13 cellular contexts compared by ENCODE assay signal in genomic region chr3:169562988-169563774, GRCh38.
DNase-seq lines count a peak whose midpoint lies in the region; ATAC-seq, FAIRE-seq and TF ChIP-seq lines count a peak whose summit lies in the region.
"Had no signal": no experiment of that assay in that cellular context is flagged by ENCODE, and none has a peak within 500 bp of the region (broad histone marks: within the 10 kb centered on the region; RNA-seq: fewer than 3 reads in every experiment).

No MANE protein-coding gene starts in this region.

- no peak overlapping the region for H3K9ac ChIP-seq in kidney (ENCODE audit: low read length in 2 of 2)

- H3K4me3 ChIP-seq in RWPE2 (ENCODE audit: severe bottlenecking) (no peak overlapping the region), kidney (ENCODE audit: low read length in 2 of 2) (no peak overlapping the region)
- H3K4me3 ChIP-seq: esophagus squamous epithelium, psoas muscle had no signal

- H3K27me3 Mint-ChIP-seq in effector memory CD8-positive, alpha-beta T cell: peaks cover 11 to 25% of the 10 kb centered on the region in 2 donors
- H3K27me3 Mint-ChIP-seq: activated CD4-positive, alpha-beta memory T cell treated with anti-CD3 and anti-CD28 coated beads, Interleukin-2, amount 10 ng/mL, durations not matched to agents 7 days and 5 days had no signal

- no peak for FAIRE-seq in kidney (lab: Jason Lieb, UNC)

- no peak overlapping the region for H3K27ac ChIP-seq in RWPE2 (ENCODE audit: poor library complexity, severe bottlenecking)
- no peak overlapping the region for H3K27ac ChIP-seq in kidney (ENCODE audit: low read depth in 2 of 2, low read length in 2 of 2)
- H3K27ac ChIP-seq: esophagus squamous epithelium, psoas muscle had no signal

- H3K9me3 Mint-ChIP-seq in effector memory CD8-positive, alpha-beta T cell: no peaks in the 10 kb centered on the region
- H3K9me3 Mint-ChIP-seq: activated CD4-positive, alpha-beta memory T cell treated with anti-CD3 and anti-CD28 coated beads, Interleukin-2, amount 10 ng/mL, durations not matched to agents 7 days and 5 days had no signal

- no peak overlapping the region for H3K4me3 Mint-ChIP-seq in effector memory CD8-positive, alpha-beta T cell
- H3K4me3 Mint-ChIP-seq: activated CD4-positive, alpha-beta memory T cell treated with anti-CD3 and anti-CD28 coated beads, Interleukin-2, amount 10 ng/mL, durations not matched to agents 7 days and 5 days had no signal

- TF ChIP-seq RAD21 in Ishikawa (IDR thresholded peaks at IDR 0.05; ENCODE audit: low read depth): peak; percentile 22; the same call in 1 of the 2 replicates

- no peak for ATAC-seq in RWPE2 (ENCODE audit: low read depth)
- no peak for ATAC-seq in effector memory CD8-positive, alpha-beta T cell (replicated peaks)
- ATAC-seq: psoas muscle had no signal

- intact Hi-C loops in kidney (cut with DNase I): no loop called here

- H3K36me3 Mint-ChIP-seq in effector memory CD8-positive, alpha-beta T cell (ENCODE audit: insufficient read depth): no peaks in the 10 kb centered on the region

- DNase-seq in ELR (ENCODE audit: low read depth) (peak; percentile 8), RWPE2 (ENCODE audit: low spot score) (no peak), kidney (no peak), hypothalamus (lab: John Stamatoyannopoulos, UW) (no peak), GM19238 (ENCODE audit: insufficient read length, low spot score) (no peak), HCEC 1CT (no peak)
- no peak for DNase-seq in effector memory CD8-positive, alpha-beta T cell
- DNase-seq: activated CD4-positive, alpha-beta memory T cell treated with anti-CD3 and anti-CD28 coated beads, Interleukin-2, amount 10 ng/mL, durations not matched to agents 7 days and 5 days; activated gamma-delta T cell; esophagus squamous epithelium; NCI-H1048; psoas muscle had no signal

- no peaks in the 10 kb centered on the region for H3K4me1 Mint-ChIP-seq in effector memory CD8-positive, alpha-beta T cell (ENCODE audit: low read depth in 2 of 2)

- H3K4me1 ChIP-seq in RWPE2 (ENCODE audit: insufficient read depth, poor library complexity, severe bottlenecking): no peaks in the 10 kb centered on the region
- peaks cover 0 to 2% of the 10 kb centered on the region in 2 donors for H3K4me1 ChIP-seq in kidney (ENCODE audit: control insufficient read depth in 1 of 2, insufficient read depth in 1 of 2, low read depth in 1 of 2, low read length in 2 of 2)
- H3K4me1 ChIP-seq: esophagus squamous epithelium, psoas muscle had no signal

- no peak overlapping the region for H3K27ac Mint-ChIP-seq in effector memory CD8-positive, alpha-beta T cell
- H3K27ac Mint-ChIP-seq: activated CD4-positive, alpha-beta memory T cell treated with anti-CD3 and anti-CD28 coated beads, Interleukin-2, amount 10 ng/mL, durations not matched to agents 7 days and 5 days had no signal

- no peak for TF ChIP-seq EP300 in Ishikawa (IDR thresholded peaks at IDR 0.05; ENCODE audit: borderline replicate concordance)

- H3K9me3 ChIP-seq in RWPE2 (ENCODE audit: severe bottlenecking): no peaks in the 10 kb centered on the region
- no peaks in the 10 kb centered on the region for H3K9me3 ChIP-seq in kidney (ENCODE audit: control insufficient read depth in 1 of 2, low read length in 2 of 2)
- H3K9me3 ChIP-seq: esophagus squamous epithelium, psoas muscle had no signal

- peak; percentile 14 for TF ChIP-seq CTCF in RWPE2 (IDR thresholded peaks at IDR 0.05; ENCODE audit: poor library complexity, severe bottlenecking)
- peak; percentile 3 for TF ChIP-seq CTCF in kidney (IDR thresholded peaks at IDR 0.05; ENCODE audit: borderline replicate concordance, extremely low read depth, insufficient read depth)

- no peaks in the 10 kb centered on the region for H3K36me3 ChIP-seq in RWPE2 (ENCODE audit: low read depth)
- no peaks in the 10 kb centered on the region for H3K36me3 ChIP-seq in kidney (ENCODE audit: control insufficient read depth in 1 of 2, insufficient read depth in 2 of 2, low read length in 2 of 2)
- H3K36me3 ChIP-seq: esophagus squamous epithelium had no signal

- no peaks in the 10 kb centered on the region for H3K27me3 ChIP-seq in RWPE2 (ENCODE audit: insufficient read depth, poor library complexity, severe bottlenecking)
- H3K27me3 ChIP-seq: esophagus squamous epithelium had no signal

TF ChIP-seq in Ishikawa, 13 proteins besides CTCF, POLR2A, EP300 and RAD21:
- no peak for TF ChIP-seq CREB1 (IDR thresholded peaks at IDR 0.05; ENCODE audit: low read depth)
TF ChIP-seq in Ishikawa: peak in this region for 0.
